19 cellular contexts compared by ENCODE assay signal in the genomic region with DNA sequence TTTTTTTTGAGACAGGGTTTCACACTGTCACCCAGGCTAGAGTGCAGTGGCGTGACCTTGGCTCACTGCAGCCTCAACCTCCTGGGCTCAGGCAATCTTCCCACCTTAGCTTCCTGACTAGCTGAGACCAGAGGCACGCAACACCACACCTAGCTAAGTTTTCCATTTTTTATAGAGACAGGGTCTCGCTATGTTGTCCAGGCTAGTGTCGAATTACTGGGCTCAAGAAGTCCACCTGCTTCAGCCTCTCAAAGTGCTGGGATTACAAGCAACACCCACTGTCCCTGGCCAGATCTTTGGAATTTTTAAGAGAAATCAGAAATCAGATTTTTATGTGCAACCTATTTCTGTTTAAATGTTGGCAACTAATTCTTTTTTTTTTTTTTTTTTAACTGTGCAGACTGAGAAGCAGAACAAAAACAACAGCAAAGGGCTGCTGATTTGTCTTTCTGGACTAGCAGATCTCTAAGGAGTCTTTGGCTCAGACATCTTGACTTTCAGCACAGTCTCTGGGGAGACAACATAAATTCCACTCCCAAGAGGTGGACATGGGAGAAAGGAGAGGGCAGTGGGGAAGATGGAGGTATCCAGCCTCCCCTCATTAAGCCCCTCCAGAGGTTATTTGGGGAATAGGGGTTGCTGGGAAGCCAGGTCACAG. TPM values are rescaled to one million over a fixed set of nuclear protein-coding genes. Genes with fewer than 3 reads are reported as not detected.
A peak's percentile ranks its signal among the peaks of the same experiment; 100 is the strongest.
DNase-seq lines count a peak whose midpoint lies in the region; ATAC-seq and TF ChIP-seq lines count a peak whose summit lies in the region.
"Had no signal": no experiment of that assay in that cellular context is flagged by ENCODE, and none has a peak within 500 bp of the region (broad histone marks: within the 10 kb centered on the region; RNA-seq: fewer than 3 reads in every experiment).

No MANE protein-coding gene starts in this region.

- no peak for TF ChIP-seq CTCF in WTC11 (IDR thresholded peaks at IDR 0.05)
- TF ChIP-seq CTCF in fibroblast of the aortic adventitia (IDR thresholded peaks at IDR 0.05; ENCODE audit: insufficient read depth, low read length) = no peak
- no peak for TF ChIP-seq CTCF in GM10248 (IDR thresholded peaks at IDR 0.05; ENCODE audit: control extremely low read depth, extremely low read depth, low read depth, missing control alignments)

- H3K36me3 Mint-ChIP-seq in WTC11 = no peaks in the 10 kb centered on the region
- H3K36me3 Mint-ChIP-seq: type B pancreatic cell had no signal

- no peak overlapping the region for H3K9ac ChIP-seq in rectal smooth muscle tissue (ENCODE audit: low read length)
- H3K9ac ChIP-seq: KMS-11 had no signal

- H3K4me3 ChIP-seq in fibroblast of the aortic adventitia (ENCODE audit: low read depth, low read length) (no peak overlapping the region), rectal smooth muscle tissue (ENCODE audit: low read length) (peak overlapping the region; percentile 2)

- POLR2A ChIA-PET in WTC11 (lab: Charles Lee) (interaction anchor here (1.1 kb wide), 1 partner anchor 12 kb away, joined by 4 read pairs; no protein-coding TSS in a partner anchor), GM10248 (lab: Yijun Ruan, JAX) (no interaction called here)

- H3K36me3 ChIP-seq in rectal smooth muscle tissue (ENCODE audit: control insufficient read depth, insufficient read depth, low read length) = no peaks in the 10 kb centered on the region
- H3K36me3 ChIP-seq: heart left ventricle had no signal

- H3K27me3 Mint-ChIP-seq in WTC11 (ENCODE audit: low read depth) = no peaks in the 10 kb centered on the region

- peaks cover 39% of the 10 kb centered on the region for H3K4me1 Mint-ChIP-seq in WTC11

- H3K4me3 Mint-ChIP-seq in WTC11 = no peak overlapping the region
- H3K4me3 Mint-ChIP-seq: type B pancreatic cell had no signal

- H3K4me1 ChIP-seq in rectal smooth muscle tissue (ENCODE audit: control insufficient read depth, insufficient read depth, low read length) = peaks cover 7% of the 10 kb centered on the region

- H3K9me3 Mint-ChIP-seq in WTC11 = no peaks in the 10 kb centered on the region
- H3K9me3 Mint-ChIP-seq: type B pancreatic cell had no signal

- H3K27ac Mint-ChIP-seq in WTC11 = peak overlapping the region; percentile 31; the same call in 1 of the 2 replicates

- in situ Hi-C loops in ACHN (cut with HindIII; ENCODE audit: low pct_ligation_motif_present, low pct_unique_long_range_greater_than_20kb, low sequenced_read_pairs) = no loop called here

- DNase-seq in ACHN (peak; percentile 31), WTC11 (ENCODE audit: low spot score) (no peak), fibroblast of the aortic adventitia (ENCODE audit: low read depth) (peak; percentile 45), C1 segment of cervical spinal cord (lab: John Stamatoyannopoulos, UW) (no peak), GM10248 (ENCODE audit: extremely low spot score) (no peak), RKO (ENCODE audit: low spot score) (no peak), NCI-H2196 treated with DMSO at 0.1 percent for 48 hours (lab: John Stamatoyannopoulos, UW; ENCODE audit: unreplicated experiment) (no peak)
- DNase-seq: mesendoderm; NCI-H345; NK-92 treated with Interleukin-12 subunit alpha and Interleukin-12 subunit beta, amount 100 ng/mL, for 24 hours; stimulated activated CD4-positive, alpha-beta T cell treated with anti-CD3 and anti-CD28 coated beads, Interleukin-4, amount 100 ng/mL, for 24 hours; T-helper 1 cell had no signal

- CTCF ChIA-PET in WTC11 (lab: Charles Lee) = interaction anchor here (0.5 to 2.2 kb wide), 5 partner anchors 9 to 186 kb away, joined by 3 to 5 read pairs (median 4); no protein-coding TSS in a partner anchor
- CTCF ChIA-PET in GM10248 (lab: Yijun Ruan, JAX) = interaction anchor here (0.9 to 2.2 kb wide), 4 partner anchors 13 to 94 kb away, joined by 3 to 8 read pairs (median 4); no protein-coding TSS in a partner anchor

- H3K27me3 ChIP-seq in rectal smooth muscle tissue (ENCODE audit: control insufficient read depth, insufficient read depth, low read length) = no peaks in the 10 kb centered on the region
- H3K27me3 ChIP-seq: heart left ventricle had no signal

- no peak overlapping the region for H3K27ac ChIP-seq in rectal smooth muscle tissue (ENCODE audit: low read depth, low read length)
- H3K27ac ChIP-seq: KMS-11 had no signal

- ATAC-seq in WTC11 = no peak
- ATAC-seq: activated CD4-positive, CD25-positive, alpha-beta regulatory T cell treated with anti-CD3 and anti-CD28 coated beads, Interleukin-2, amount 50 U/mL, for 24 hours had no signal

TF ChIP-seq in WTC11, 78 proteins besides CTCF, POLR2A, EP300 and RAD21:
- TF ChIP-seq ZNF121 (CRISPR knock-in tag; IDR thresholded peaks at IDR 0.05) = peak; percentile 84
- no peak for TF ChIP-seq TEAD1 (CRISPR knock-in tag; IDR thresholded peaks at IDR 0.05)

RNA-seq across cellular contexts. Expression of gene FABP6, which starts 54.4 kb away (rescaled TPM):
- total RNA-seq in WTC11 (2021) = 2.3 to 4.9 TPM (median 2.9 TPM) in 3 replicates
- 1.5 TPM in 1 of 2 replicates, not detected in the other for total RNA-seq in fibroblast of the aortic adventitia (ENCODE audit: low replicate concordance)
- total RNA-seq: epithelial cell of proximal tubule, skeletal muscle tissue had no signal

RNA-seq across cellular contexts. Expression of gene PWWP2A, which starts 55.7 kb away (rescaled TPM):
- total RNA-seq in WTC11 (2021) = 61.1 to 63.8 TPM (median 62.4 TPM) in 3 replicates
- 24.3 and 45.1 TPM in 2 replicates for total RNA-seq in fibroblast of the aortic adventitia (ENCODE audit: low replicate concordance)

Comparison
In these comparisons a context has a peak if more than half of its experiments do, and no peak if none do; other contexts are left out.
1. DNase-seq: peak in ACHN (single experiment) and fibroblast of the aortic adventitia (single experiment); none in WTC11 (single experiment), C1 segment of cervical spinal cord (0 of 14), GM10248 (single experiment), RKO (single experiment) and NCI-H2196 treated with DMSO at 0.1 percent for 48 hours (single experiment).